1 cellular context compared by ENCODE assay signal in genomic region chr22:23763579-23764331, GRCh38.
TF ChIP-seq lines count a peak whose summit lies in the region.

No MANE protein-coding gene starts in this region.

TF ChIP-seq in K562, 482 proteins besides CTCF, POLR2A, EP300 and RAD21:
- TF ChIP-seq YY1 (IDR thresholded peaks at IDR 0.05; ENCODE audit: borderline replicate concordance in 1 of 3, control insufficient read depth in 1 of 3, extremely low read depth in 1 of 3, insufficient read depth in 3 of 3, insufficient read length in 1 of 3, insufficient replicate concordance in 2 of 3, low read depth in 1 of 3, low read length in 2 of 3), result no peak
- TF ChIP-seq RBFOX2 (IDR thresholded peaks at IDR 0.05; ENCODE audit: low read depth, low read length), result peak; percentile 54
- TF ChIP-seq ZBTB2 (IDR thresholded peaks at IDR 0.05), result no peak
- no peak for TF ChIP-seq ELK3 (CRISPR knock-in tag; IDR thresholded peaks at IDR 0.05)
- TF ChIP-seq IRF2 (CRISPR knock-in tag; IDR thresholded peaks at IDR 0.05), result no peak
- no peak for TF ChIP-seq GATAD2A (IDR thresholded peaks at IDR 0.05)
- no peak for TF ChIP-seq CBX1 (IDR thresholded peaks at IDR 0.05; ENCODE audit: low read depth)
- 0 out of 2 replicates have a peak, but pooled peaks have one; percentile 9 for TF ChIP-seq MYNN (IDR thresholded peaks at IDR 0.05)
- no peak for TF ChIP-seq MYNN (CRISPR knock-in tag; IDR thresholded peaks at IDR 0.05)
- TF ChIP-seq, protein P1, sequence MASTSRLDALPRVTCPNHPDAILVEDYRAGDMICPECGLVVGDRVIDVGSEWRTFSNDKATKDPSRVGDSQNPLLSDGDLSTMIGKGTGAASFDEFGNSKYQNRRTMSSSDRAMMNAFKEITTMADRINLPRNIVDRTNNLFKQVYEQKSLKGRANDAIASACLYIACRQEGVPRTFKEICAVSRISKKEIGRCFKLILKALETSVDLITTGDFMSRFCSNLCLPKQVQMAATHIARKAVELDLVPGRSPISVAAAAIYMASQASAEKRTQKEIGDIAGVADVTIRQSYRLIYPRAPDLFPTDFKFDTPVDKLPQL (IDR thresholded peaks at IDR 0.05; ENCODE audit: extremely low read depth, insufficient read length), result no peak
- no peak for TF ChIP-seq GATA2 (CRISPR knock-in tag; IDR thresholded peaks at IDR 0.05)
- peak; percentile 68 for TF ChIP-seq POLR2G (IDR thresholded peaks at IDR 0.05; ENCODE audit: low read depth, low read length)
- TF ChIP-seq SIN3B (IDR thresholded peaks at IDR 0.05; ENCODE audit: low read depth), result no peak
- TF ChIP-seq ZNF217 (CRISPR knock-in tag; IDR thresholded peaks at IDR 0.05), result no peak
- TF ChIP-seq POLR2AphosphoS5 (IDR thresholded peaks at IDR 0.05; ENCODE audit: control insufficient read depth, insufficient read depth, low read depth, low read length), result peak; percentile 12; the same call in 1 of the 2 replicates
- TF ChIP-seq KDM1A (IDR thresholded peaks at IDR 0.05), result no peak
- TF ChIP-seq, protein P2, sequence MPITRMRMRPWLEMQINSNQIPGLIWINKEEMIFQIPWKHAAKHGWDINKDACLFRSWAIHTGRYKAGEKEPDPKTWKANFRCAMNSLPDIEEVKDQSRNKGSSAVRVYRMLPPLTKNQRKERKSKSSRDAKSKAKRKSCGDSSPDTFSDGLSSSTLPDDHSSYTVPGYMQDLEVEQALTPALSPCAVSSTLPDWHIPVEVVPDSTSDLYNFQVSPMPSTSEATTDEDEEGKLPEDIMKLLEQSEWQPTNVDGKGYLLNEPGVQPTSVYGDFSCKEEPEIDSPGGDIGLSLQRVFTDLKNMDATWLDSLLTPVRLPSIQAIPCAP (CRISPR knock-in tag; IDR thresholded peaks at IDR 0.05; ENCODE audit: borderline replicate concordance), result no peak
- no peak for TF ChIP-seq RHOXF2B (CRISPR knock-in tag; conservative IDR thresholded peaks at IDR 0.05)
